2 cellular contexts compared by ENCODE assay signal in genomic region chr1:221716713-221717490, GRCh38.
A peak's percentile ranks its signal among the peaks of the same experiment; 100 is the strongest.
TF ChIP-seq lines count a peak whose summit lies in the region.

No MANE protein-coding gene starts in this region.

TF ChIP-seq in K562, 482 proteins besides CTCF, POLR2A, EP300 and RAD21 (continued from another document and continues in another):
- TF ChIP-seq ZNF780A (CRISPR knock-in tag; IDR thresholded peaks at IDR 0.05) (no peak), HDAC8 (tag; IDR thresholded peaks at IDR 0.05) (no peak), DPF2 (IDR thresholded peaks at IDR 0.05) (peak; percentile 82), CLOCK (CRISPR knock-in tag; IDR thresholded peaks at IDR 0.05; ENCODE audit: borderline replicate concordance) (no peak), KAT2B (IDR thresholded peaks at IDR 0.05; ENCODE audit: low read depth, low read length) (no peak), ZNF57 (CRISPR knock-in tag; IDR thresholded peaks at IDR 0.05) (no peak), JUNB (CRISPR knock-in tag; conservative IDR thresholded peaks at IDR 0.05) (peak; percentile 27; the same call in 1 of the 2 replicates), RBM39 (optimal IDR thresholded peaks at IDR 0.05; ENCODE audit: low read depth, low read length) (no peak)
- TF ChIP-seq, protein P1, sequence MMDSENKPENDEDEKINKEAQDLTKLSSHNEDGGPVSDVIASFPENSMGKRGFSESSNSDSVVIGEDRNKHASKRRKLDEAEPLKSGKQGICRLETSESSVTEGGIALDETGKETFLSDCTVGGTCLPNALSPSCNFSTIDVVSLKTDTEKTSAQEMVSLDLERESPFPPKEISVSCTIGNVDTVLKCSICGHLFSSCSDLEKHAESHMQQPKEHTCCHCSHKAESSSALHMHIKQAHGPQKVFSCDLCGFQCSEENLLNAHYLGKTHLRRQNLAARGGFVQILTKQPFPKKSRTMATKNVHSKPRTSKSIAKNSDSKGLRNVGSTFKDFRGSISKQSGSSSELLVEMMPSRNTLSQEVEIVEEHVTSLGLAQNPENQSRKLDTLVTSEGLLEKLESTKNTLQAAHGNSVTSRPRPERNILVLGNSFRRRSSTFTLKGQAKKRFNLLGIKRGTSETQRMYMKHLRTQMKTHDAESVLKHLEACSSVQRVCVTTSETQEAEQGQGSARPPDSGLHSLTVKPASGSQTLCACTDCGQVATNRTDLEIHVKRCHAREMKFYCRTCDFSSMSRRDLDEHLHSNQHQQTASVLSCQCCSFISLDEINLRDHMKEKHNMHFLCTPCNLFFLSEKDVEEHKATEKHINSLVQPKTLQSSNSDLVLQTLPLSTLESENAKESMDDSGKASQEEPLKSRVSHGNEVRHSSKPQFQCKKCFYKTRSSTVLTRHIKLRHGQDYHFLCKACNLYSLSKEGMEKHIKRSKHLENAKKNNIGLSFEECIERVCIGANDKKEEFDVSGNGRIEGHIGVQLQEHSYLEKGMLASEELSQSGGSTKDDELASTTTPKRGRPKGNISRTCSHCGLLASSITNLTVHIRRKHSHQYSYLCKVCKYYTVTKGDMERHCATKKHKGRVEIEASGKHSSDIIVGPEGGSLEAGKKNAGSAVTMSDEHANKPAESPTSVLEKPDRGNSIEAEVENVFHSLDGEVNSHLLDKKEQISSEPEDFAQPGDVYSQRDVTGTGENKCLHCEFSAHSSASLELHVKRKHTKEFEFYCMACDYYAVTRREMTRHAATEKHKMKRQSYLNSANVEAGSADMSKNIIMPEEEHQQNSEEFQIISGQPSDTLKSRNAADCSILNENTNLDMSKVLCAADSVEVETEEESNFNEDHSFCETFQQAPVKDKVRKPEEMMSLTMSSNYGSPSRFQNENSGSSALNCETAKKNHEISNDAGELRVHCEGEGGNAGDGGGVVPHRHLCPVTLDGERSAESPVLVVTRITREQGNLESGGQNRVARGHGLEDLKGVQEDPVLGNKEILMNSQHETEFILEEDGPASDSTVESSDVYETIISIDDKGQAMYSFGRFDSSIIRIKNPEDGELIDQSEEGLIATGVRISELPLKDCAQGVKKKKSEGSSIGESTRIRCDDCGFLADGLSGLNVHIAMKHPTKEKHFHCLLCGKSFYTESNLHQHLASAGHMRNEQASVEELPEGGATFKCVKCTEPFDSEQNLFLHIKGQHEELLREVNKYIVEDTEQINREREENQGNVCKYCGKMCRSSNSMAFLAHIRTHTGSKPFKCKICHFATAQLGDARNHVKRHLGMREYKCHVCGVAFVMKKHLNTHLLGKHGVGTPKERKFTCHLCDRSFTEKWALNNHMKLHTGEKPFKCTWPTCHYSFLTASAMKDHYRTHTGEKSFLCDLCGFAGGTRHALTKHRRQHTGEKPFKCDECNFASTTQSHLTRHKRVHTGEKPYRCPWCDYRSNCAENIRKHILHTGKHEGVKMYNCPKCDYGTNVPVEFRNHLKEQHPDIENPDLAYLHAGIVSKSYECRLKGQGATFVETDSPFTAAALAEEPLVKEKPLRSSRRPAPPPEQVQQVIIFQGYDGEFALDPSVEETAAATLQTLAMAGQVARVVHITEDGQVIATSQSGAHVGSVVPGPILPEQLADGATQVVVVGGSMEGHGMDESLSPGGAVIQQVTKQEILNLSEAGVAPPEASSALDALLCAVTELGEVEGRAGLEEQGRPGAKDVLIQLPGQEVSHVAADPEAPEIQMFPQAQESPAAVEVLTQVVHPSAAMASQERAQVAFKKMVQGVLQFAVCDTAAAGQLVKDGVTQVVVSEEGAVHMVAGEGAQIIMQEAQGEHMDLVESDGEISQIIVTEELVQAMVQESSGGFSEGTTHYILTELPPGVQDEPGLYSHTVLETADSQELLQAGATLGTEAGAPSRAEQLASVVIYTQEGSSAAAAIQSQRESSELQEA (IDR thresholded peaks at IDR 0.05; ENCODE audit: low read depth): no peak
- TF ChIP-seq, protein P2, sequence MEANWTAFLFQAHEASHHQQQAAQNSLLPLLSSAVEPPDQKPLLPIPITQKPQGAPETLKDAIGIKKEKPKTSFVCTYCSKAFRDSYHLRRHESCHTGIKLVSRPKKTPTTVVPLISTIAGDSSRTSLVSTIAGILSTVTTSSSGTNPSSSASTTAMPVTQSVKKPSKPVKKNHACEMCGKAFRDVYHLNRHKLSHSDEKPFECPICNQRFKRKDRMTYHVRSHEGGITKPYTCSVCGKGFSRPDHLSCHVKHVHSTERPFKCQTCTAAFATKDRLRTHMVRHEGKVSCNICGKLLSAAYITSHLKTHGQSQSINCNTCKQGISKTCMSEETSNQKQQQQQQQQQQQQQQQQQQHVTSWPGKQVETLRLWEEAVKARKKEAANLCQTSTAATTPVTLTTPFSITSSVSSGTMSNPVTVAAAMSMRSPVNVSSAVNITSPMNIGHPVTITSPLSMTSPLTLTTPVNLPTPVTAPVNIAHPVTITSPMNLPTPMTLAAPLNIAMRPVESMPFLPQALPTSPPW (CRISPR knock-in tag; IDR thresholded peaks at IDR 0.05): peak; percentile 91
- TF ChIP-seq, protein P3, sequence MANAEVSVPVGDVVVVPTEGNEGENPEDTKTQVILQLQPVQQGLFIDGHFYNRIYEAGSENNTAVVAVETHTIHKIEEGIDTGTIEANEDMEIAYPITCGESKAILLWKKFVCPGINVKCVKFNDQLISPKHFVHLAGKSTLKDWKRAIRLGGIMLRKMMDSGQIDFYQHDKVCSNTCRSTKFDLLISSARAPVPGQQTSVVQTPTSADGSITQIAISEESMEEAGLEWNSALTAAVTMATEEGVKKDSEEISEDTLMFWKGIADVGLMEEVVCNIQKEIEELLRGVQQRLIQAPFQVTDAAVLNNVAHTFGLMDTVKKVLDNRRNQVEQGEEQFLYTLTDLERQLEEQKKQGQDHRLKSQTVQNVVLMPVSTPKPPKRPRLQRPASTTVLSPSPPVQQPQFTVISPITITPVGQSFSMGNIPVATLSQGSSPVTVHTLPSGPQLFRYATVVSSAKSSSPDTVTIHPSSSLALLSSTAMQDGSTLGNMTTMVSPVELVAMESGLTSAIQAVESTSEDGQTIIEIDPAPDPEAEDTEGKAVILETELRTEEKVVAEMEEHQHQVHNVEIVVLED (CRISPR knock-in tag; IDR thresholded peaks at IDR 0.05): no peak

TF ChIP-seq in HepG2, 621 proteins besides CTCF, POLR2A, EP300 and RAD21 (continued from another document and continues in another):
- TF ChIP-seq, protein P4, sequence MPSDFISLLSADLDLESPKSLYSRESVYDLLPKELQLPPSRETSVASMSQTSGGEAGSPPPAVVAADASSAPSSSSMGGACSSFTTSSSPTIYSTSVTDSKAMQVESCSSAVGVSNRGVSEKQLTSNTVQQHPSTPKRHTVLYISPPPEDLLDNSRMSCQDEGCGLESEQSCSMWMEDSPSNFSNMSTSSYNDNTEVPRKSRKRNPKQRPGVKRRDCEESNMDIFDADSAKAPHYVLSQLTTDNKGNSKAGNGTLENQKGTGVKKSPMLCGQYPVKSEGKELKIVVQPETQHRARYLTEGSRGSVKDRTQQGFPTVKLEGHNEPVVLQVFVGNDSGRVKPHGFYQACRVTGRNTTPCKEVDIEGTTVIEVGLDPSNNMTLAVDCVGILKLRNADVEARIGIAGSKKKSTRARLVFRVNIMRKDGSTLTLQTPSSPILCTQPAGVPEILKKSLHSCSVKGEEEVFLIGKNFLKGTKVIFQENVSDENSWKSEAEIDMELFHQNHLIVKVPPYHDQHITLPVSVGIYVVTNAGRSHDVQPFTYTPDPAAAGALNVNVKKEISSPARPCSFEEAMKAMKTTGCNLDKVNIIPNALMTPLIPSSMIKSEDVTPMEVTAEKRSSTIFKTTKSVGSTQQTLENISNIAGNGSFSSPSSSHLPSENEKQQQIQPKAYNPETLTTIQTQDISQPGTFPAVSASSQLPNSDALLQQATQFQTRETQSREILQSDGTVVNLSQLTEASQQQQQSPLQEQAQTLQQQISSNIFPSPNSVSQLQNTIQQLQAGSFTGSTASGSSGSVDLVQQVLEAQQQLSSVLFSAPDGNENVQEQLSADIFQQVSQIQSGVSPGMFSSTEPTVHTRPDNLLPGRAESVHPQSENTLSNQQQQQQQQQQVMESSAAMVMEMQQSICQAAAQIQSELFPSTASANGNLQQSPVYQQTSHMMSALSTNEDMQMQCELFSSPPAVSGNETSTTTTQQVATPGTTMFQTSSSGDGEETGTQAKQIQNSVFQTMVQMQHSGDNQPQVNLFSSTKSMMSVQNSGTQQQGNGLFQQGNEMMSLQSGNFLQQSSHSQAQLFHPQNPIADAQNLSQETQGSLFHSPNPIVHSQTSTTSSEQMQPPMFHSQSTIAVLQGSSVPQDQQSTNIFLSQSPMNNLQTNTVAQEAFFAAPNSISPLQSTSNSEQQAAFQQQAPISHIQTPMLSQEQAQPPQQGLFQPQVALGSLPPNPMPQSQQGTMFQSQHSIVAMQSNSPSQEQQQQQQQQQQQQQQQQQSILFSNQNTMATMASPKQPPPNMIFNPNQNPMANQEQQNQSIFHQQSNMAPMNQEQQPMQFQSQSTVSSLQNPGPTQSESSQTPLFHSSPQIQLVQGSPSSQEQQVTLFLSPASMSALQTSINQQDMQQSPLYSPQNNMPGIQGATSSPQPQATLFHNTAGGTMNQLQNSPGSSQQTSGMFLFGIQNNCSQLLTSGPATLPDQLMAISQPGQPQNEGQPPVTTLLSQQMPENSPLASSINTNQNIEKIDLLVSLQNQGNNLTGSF (CRISPR knock-in tag; IDR thresholded peaks at IDR 0.05): no peak
- TF ChIP-seq ZNF292 (CRISPR knock-in tag; IDR thresholded peaks at IDR 0.05; ENCODE audit: borderline replicate concordance, low read depth) (no peak), NR2F2 (IDR thresholded peaks at IDR 0.05; ENCODE audit: borderline replicate concordance, low read depth) (no peak), ETV5 (CRISPR knock-in tag; IDR thresholded peaks at IDR 0.05; ENCODE audit: borderline replicate concordance) (no peak), CCDC6 (CRISPR knock-in tag; IDR thresholded peaks at IDR 0.05) (no peak), GLI4 (CRISPR knock-in tag; IDR thresholded peaks at IDR 0.05; ENCODE audit: borderline replicate concordance) (no peak), ZNF766 (CRISPR knock-in tag; IDR thresholded peaks at IDR 0.05; ENCODE audit: borderline replicate concordance) (no peak), ZNF124 (CRISPR knock-in tag; IDR thresholded peaks at IDR 0.05) (no peak), TAF1 (CRISPR knock-in tag; IDR thresholded peaks at IDR 0.05) (no peak), ZNF343 (CRISPR knock-in tag; IDR thresholded peaks at IDR 0.05) (no peak), ZNF773 (CRISPR knock-in tag; IDR thresholded peaks at IDR 0.05; ENCODE audit: borderline replicate concordance) (no peak), ATF4 (CRISPR knock-in tag; IDR thresholded peaks at IDR 0.05) (no peak), TGIF2 (CRISPR knock-in tag; IDR thresholded peaks at IDR 0.05) (no peak), ZNF615 (CRISPR knock-in tag; IDR thresholded peaks at IDR 0.05; ENCODE audit: borderline replicate concordance) (no peak), ZNF761 (CRISPR knock-in tag; conservative IDR thresholded peaks at IDR 0.05) (no peak), SYNCRIP (IDR thresholded peaks at IDR 0.05; ENCODE audit: insufficient read depth, low read depth, low read length) (no peak), SOX6 (IDR thresholded peaks at IDR 0.05) (no peak), SOX6 (CRISPR knock-in tag; IDR thresholded peaks at IDR 0.05) (peak; percentile 86), ARNT2 (CRISPR knock-in tag; IDR thresholded peaks at IDR 0.05; ENCODE audit: low read depth) (peak; percentile 38; the same call in 1 of the 2 replicates), JUN (CRISPR knock-in tag; IDR thresholded peaks at IDR 0.05) (peak; percentile 64; the same call in 1 of the 2 replicates), ZNF317 (CRISPR knock-in tag; IDR thresholded peaks at IDR 0.05) (0 out of 2 replicates have a peak, but pooled peaks have one; percentile 27), MYPOP (CRISPR knock-in tag; IDR thresholded peaks at IDR 0.05) (no peak), ZNF101 (CRISPR knock-in tag; IDR thresholded peaks at IDR 0.05; ENCODE audit: borderline replicate concordance, low read depth) (no peak), KAT2B (IDR thresholded peaks at IDR 0.05; ENCODE audit: borderline replicate concordance, low read depth, low read length) (no peak)
- TF ChIP-seq, protein P5, sequence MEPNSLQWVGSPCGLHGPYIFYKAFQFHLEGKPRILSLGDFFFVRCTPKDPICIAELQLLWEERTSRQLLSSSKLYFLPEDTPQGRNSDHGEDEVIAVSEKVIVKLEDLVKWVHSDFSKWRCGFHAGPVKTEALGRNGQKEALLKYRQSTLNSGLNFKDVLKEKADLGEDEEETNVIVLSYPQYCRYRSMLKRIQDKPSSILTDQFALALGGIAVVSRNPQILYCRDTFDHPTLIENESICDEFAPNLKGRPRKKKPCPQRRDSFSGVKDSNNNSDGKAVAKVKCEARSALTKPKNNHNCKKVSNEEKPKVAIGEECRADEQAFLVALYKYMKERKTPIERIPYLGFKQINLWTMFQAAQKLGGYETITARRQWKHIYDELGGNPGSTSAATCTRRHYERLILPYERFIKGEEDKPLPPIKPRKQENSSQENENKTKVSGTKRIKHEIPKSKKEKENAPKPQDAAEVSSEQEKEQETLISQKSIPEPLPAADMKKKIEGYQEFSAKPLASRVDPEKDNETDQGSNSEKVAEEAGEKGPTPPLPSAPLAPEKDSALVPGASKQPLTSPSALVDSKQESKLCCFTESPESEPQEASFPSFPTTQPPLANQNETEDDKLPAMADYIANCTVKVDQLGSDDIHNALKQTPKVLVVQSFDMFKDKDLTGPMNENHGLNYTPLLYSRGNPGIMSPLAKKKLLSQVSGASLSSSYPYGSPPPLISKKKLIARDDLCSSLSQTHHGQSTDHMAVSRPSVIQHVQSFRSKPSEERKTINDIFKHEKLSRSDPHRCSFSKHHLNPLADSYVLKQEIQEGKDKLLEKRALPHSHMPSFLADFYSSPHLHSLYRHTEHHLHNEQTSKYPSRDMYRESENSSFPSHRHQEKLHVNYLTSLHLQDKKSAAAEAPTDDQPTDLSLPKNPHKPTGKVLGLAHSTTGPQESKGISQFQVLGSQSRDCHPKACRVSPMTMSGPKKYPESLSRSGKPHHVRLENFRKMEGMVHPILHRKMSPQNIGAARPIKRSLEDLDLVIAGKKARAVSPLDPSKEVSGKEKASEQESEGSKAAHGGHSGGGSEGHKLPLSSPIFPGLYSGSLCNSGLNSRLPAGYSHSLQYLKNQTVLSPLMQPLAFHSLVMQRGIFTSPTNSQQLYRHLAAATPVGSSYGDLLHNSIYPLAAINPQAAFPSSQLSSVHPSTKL (CRISPR knock-in tag; IDR thresholded peaks at IDR 0.05): peak; percentile 75
- TF ChIP-seq, protein P6, sequence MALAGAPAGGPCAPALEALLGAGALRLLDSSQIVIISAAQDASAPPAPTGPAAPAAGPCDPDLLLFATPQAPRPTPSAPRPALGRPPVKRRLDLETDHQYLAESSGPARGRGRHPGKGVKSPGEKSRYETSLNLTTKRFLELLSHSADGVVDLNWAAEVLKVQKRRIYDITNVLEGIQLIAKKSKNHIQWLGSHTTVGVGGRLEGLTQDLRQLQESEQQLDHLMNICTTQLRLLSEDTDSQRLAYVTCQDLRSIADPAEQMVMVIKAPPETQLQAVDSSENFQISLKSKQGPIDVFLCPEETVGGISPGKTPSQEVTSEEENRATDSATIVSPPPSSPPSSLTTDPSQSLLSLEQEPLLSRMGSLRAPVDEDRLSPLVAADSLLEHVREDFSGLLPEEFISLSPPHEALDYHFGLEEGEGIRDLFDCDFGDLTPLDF (CRISPR knock-in tag; IDR thresholded peaks at IDR 0.05): 0 out of 2 replicates have a peak, but pooled peaks have one; percentile 21
